In genomic region chr12:25386823-25387134, GRCh38 we compare ENCODE assay signal across 8 cellular contexts.
DNase-seq lines count a peak whose midpoint lies in the region; ATAC-seq and TF ChIP-seq lines count a peak whose summit lies in the region.

No MANE protein-coding gene starts in this region.

- BruUV-seq in OCI-LY7 (replicated peaks; lab: Mats Ljungman, UMichigan) = no TSS peak

- H3K4me3 ChIP-seq in OCI-LY7 (ENCODE audit: low read depth, low read length, poor library complexity, severe bottlenecking) = peak overlapping the region; percentile 77

- intact Hi-C loops in OCI-LY7 (cut with micrococcal nuclease; ENCODE audit: unreplicated experiment) = loop anchor here (1.0 kb wide), 2 partner anchors 175 to 229 kb away; no protein-coding TSS in a partner anchor

- ATAC-seq in HG02642 (IDR thresholded peaks at IDR 0.05; ENCODE audit: poor library complexity, unreplicated experiment) (no peak), HG03280 (IDR thresholded peaks at IDR 0.05; ENCODE audit: unreplicated experiment) (no peak)

- H3K9me2 ChIP-seq in OCI-LY7 (ENCODE audit: insufficient read depth, low read length) = no peaks in the 10 kb centered on the region

- CTCF ChIA-PET in OCI-LY7 (lab: Charles Lee; ENCODE audit: unreplicated experiment) = no interaction called here

- POLR2A ChIA-PET in OCI-LY7 (lab: Charles Lee) = interaction anchor here (0.5 to 1.2 kb wide), 5 partner anchors 62 to 251 kb away, joined by 3 read pairs; no protein-coding TSS in a partner anchor

- H3K4me1 Mint-ChIP-seq in nephron = peaks cover 29% of the 10 kb centered on the region

- H3K4me2 ChIP-seq in OCI-LY7 (ENCODE audit: low read length) = peak overlapping the region; percentile 81

- peak overlapping the region; percentile 83 for H3K27ac ChIP-seq in OCI-LY7 (ENCODE audit: low read depth, low read length, poor library complexity, severe bottlenecking)

- no peaks in the 10 kb centered on the region for H3K9me3 ChIP-seq in OCI-LY7 (ENCODE audit: low read length)

- H3K36me3 Mint-ChIP-seq in nephron (ENCODE audit: low read depth) = no peaks in the 10 kb centered on the region

- H4K20me1 ChIP-seq in OCI-LY7 (ENCODE audit: insufficient read depth, low read length) = no peaks in the 10 kb centered on the region

- no peaks in the 10 kb centered on the region for H3K9me3 Mint-ChIP-seq in nephron

- peak overlapping the region; percentile 65; the same call in 1 of the 2 replicates for H2AFZ ChIP-seq in OCI-LY7 (ENCODE audit: low read length)

- no peaks in the 10 kb centered on the region for H3K79me2 ChIP-seq in OCI-LY7 (ENCODE audit: insufficient read depth, low read depth, low read length)

- H3K27me3 Mint-ChIP-seq in nephron (ENCODE audit: low read depth) = no peaks in the 10 kb centered on the region

- TF ChIP-seq CTCF in OCI-LY7 (conservative IDR thresholded peaks at IDR 0.05; ENCODE audit: low read length) (no peak), nephron (IDR thresholded peaks at IDR 0.05; ENCODE audit: unreplicated experiment in 3 of 3) (no peak)

- H3K36me3 ChIP-seq in OCI-LY7 (ENCODE audit: insufficient read depth, low read length) = no peaks in the 10 kb centered on the region

- DNase-seq in D341Med (ENCODE audit: low spot score) (peak; percentile 35), OCI-LY7 (ENCODE audit: low spot score) (peak; percentile 8), ecto neural progenitor cell (ENCODE audit: low spot score) (peak; percentile 56), AML-193 (lab: John Stamatoyannopoulos, UW) (no peak), inferior parietal cortex (ENCODE audit: extremely low spot score) (no peak)

- H3K4me3 Mint-ChIP-seq in nephron = peak overlapping the region; percentile 94 to 98 (median 96)

- H3K4me1 ChIP-seq in OCI-LY7 (ENCODE audit: insufficient read depth, low read length, poor library complexity, severe bottlenecking) = peaks cover 49% of the 10 kb centered on the region

- peak overlapping the region; percentile 100 for H3K27ac Mint-ChIP-seq in nephron

Comparison
In these comparisons a context has a peak if more than half of its experiments do, and no peak if none do; other contexts are left out.
1. DNase-seq: peak in D341Med (single experiment), OCI-LY7 (single experiment) and ecto neural progenitor cell (single experiment); none in AML-193 (0 of 2) and inferior parietal cortex (single experiment).